In genomic region chr12:53496752-53497032, GRCh38 we compare ENCODE assay signal across 15 cellular contexts. TPM values are rescaled to one million over a fixed set of nuclear protein-coding genes. Genes with fewer than 3 reads are reported as not detected.
DNase-seq lines count a peak whose midpoint lies in the region; ATAC-seq and TF ChIP-seq lines count a peak whose summit lies in the region.
"Had no signal": no experiment of that assay in that cellular context is flagged by ENCODE, and none has a peak within 500 bp of the region (broad histone marks: within the 10 kb centered on the region; RNA-seq: fewer than 3 reads in every experiment).

No MANE protein-coding gene starts in this region.

- intact Hi-C loops in Panc1 (cut with micrococcal nuclease; ENCODE audit: unreplicated experiment) (no loop called here), posterior vena cava (cut with DNase I) (no loop called here)

- CTCF ChIA-PET in AG04449 (lab: Yijun Ruan, JAX) (interaction anchor here (1.1 to 6.8 kb wide), 4 partner anchors 12 to 172 kb away, joined by 3 to 33 read pairs (median 4); partner anchors contain the start of gene NPFF), Panc1 (lab: Charles Lee) (no interaction called here)

- POLR2A ChIA-PET in AG04449 (lab: Yijun Ruan, JAX) (interaction anchor here (1.1 kb wide), 1 partner anchor 10 kb away, joined by 4 read pairs; no protein-coding TSS in a partner anchor), Panc1 (lab: Charles Lee) (no interaction called here)

- H3K4me1 ChIP-seq in Panc1 (ENCODE audit: control insufficient read depth, insufficient read depth, low read length): peaks cover 41% of the 10 kb centered on the region

- H3K36me3 ChIP-seq in Panc1 (ENCODE audit: control insufficient read depth, insufficient read depth, low read length): no peaks in the 10 kb centered on the region; the same call in 1 of the 2 replicates
- H3K36me3 ChIP-seq: neutrophil had no signal

- H3K27me3 ChIP-seq in Panc1 (ENCODE audit: control insufficient read depth, insufficient read depth, low read length): no peaks in the 10 kb centered on the region

- no peak for TF ChIP-seq CTCF in AG04449 (IDR thresholded peaks at IDR 0.05; ENCODE audit: insufficient read depth, low read length, missing control alignments)
- TF ChIP-seq CTCF in Panc1 (IDR thresholded peaks at IDR 0.05): no peak
- TF ChIP-seq CTCF in fibroblast of mammary gland (conservative IDR thresholded peaks at IDR 0.05; ENCODE audit: control insufficient read depth, insufficient read depth, low read depth, low read length): no peak

- BruUV-seq in Panc1 (replicated peaks; lab: Mats Ljungman, UMichigan): no TSS peak

- in situ Hi-C loops in Panc1 (cut with HindIII; ENCODE audit: low pct_unique_long_range_greater_than_20kb, low sequenced_read_pairs): no loop called here

- DNase-seq in AG04449 (ENCODE audit: low read depth, low spot score) (no peak), Panc1 (ENCODE audit: low read depth, low spot score) (no peak), fibroblast of mammary gland (ENCODE audit: low read depth) (no peak), posterior vena cava (ENCODE audit: low spot score) (peak; percentile 23), NOMO-1 treated with DMSO at 0.1 percent for 48 hours (lab: John Stamatoyannopoulos, UW; ENCODE audit: unreplicated experiment) (no peak), DMS114 treated with DMSO at 0.1 percent for 48 hours (lab: John Stamatoyannopoulos, UW; ENCODE audit: unreplicated experiment) (no peak)
- DNase-seq in activated CD4-positive, CD25-positive, alpha-beta regulatory T cell (lab: John Stamatoyannopoulos, UW): no peak
- DNase-seq: activated CD4-positive, alpha-beta memory T cell treated with anti-CD3 and anti-CD28 coated beads, Interleukin-2, amount 10 ng/mL, durations not matched to agents 7 days and 5 days; activated gamma-delta T cell; NCI-H1048 had no signal

- H3K27ac ChIP-seq in Panc1 (ENCODE audit: low read length): peak overlapping the region; percentile 58

- no peaks in the 10 kb centered on the region for H3K9me3 ChIP-seq in Panc1 (ENCODE audit: control insufficient read depth, insufficient read depth, low read depth, low read length)
- H3K9me3 ChIP-seq: neutrophil had no signal

- no peak for ATAC-seq in Panc1
- no peak for ATAC-seq in GM19452 (IDR thresholded peaks at IDR 0.05; ENCODE audit: unreplicated experiment)

- H3K4me3 ChIP-seq in AG04449 (ENCODE audit: low read depth, low read length): peak overlapping the region; percentile 25; the same call in 1 of the 2 replicates
- H3K4me3 ChIP-seq in Panc1 (ENCODE audit: low read depth in 2 of 2, low read length in 2 of 2): peak overlapping the region in 1 of 2 experiments; percentile 27; a peak in 2 of 4 replicates
- H3K4me3 ChIP-seq in fibroblast of mammary gland (ENCODE audit: control insufficient read depth, low read depth, low read length): peak overlapping the region; percentile 13

RNA-seq across cellular contexts. Expression of gene MAP3K12, which starts 2.6 kb away (rescaled TPM):
- 32.2 TPM for total RNA-seq in Panc1 (2021; ENCODE audit: unreplicated experiment)
- polyA plus RNA-seq in Panc1 (2012; ENCODE audit: insufficient read length): 43.9 TPM
- 10 to 100 TPM; 21.7 to 29.4 TPM for total RNA-seq in posterior vena cava

RNA-seq across cellular contexts. Expression of gene TARBP2, which starts 4.4 kb away (rescaled TPM):
- 67.3 TPM for total RNA-seq in Panc1 (2021; ENCODE audit: unreplicated experiment)
- polyA plus RNA-seq in Panc1 (2012; ENCODE audit: insufficient read length): 60.6 TPM
- total RNA-seq in posterior vena cava: 10 to 100 TPM; 12.8 to 16.8 TPM

RNA-seq across cellular contexts. Expression of gene NPFF, which starts 10.6 kb away (rescaled TPM):
- total RNA-seq in Panc1 (2021; ENCODE audit: unreplicated experiment) (not detected), posterior vena cava (not detected)
- not detected for polyA plus RNA-seq in Panc1 (2012; ENCODE audit: insufficient read length)
- total RNA-seq: activated CD4-positive, alpha-beta memory T cell treated with anti-CD3 and anti-CD28 coated beads, Interleukin-2, amount 10 ng/mL, durations not matched to agents 7 days and 5 days; B cell; cardiac septum; H7 had no signal

RNA-seq across cellular contexts. Expression of gene PCBP2, which starts 44.8 kb away (rescaled TPM):
- total RNA-seq in Panc1 (2021; ENCODE audit: unreplicated experiment) (836 TPM), posterior vena cava (100 to 1,000 TPM; 500 to 501 TPM)
- polyA plus RNA-seq in Panc1 (2012; ENCODE audit: insufficient read length): 703 TPM

RNA-seq across cellular contexts. Expression of gene PRR13, which starts 55.2 kb away (rescaled TPM):
- 454 TPM for total RNA-seq in Panc1 (2021; ENCODE audit: unreplicated experiment)
- 425 TPM for polyA plus RNA-seq in Panc1 (2012; ENCODE audit: insufficient read length)
- total RNA-seq in posterior vena cava: 100 to 1,000 TPM in 1 of 2 donors, 10 to 100 TPM in 1; 99.1 to 102 TPM
